Comparison of ENCODE assay signal across 8 cellular contexts in the genomic region with DNA sequence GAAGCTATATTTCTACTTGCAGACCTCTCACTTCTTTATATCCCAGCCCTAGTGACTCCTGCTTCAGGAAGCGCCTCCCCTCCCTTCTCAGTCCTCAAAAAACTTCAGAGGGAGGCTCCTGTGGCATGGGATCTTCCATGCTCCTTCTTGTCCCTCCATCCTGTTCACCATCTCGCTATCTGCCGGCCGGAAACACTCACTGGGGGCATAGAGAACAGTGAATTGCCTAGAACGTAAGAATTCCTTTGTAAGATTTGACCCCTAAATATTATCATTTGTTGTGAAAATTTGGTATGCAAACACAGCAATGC.
A peak's percentile ranks its signal among the peaks of the same experiment; 100 is the strongest.
DNase-seq lines count a peak whose midpoint lies in the region; ATAC-seq and TF ChIP-seq lines count a peak whose summit lies in the region.

No MANE protein-coding gene starts in this region.

- POLR2A ChIA-PET in Panc1 (lab: Charles Lee) = no interaction called here

- BruUV-seq in Panc1 (replicated peaks; lab: Mats Ljungman, UMichigan) = no TSS peak

- ATAC-seq in Panc1 (peak; percentile 40), sciatic nerve (peak; percentile 2), aorta (ENCODE audit: low FRiP score) (no peak), HG03469 (IDR thresholded peaks at IDR 0.05; ENCODE audit: unreplicated experiment) (no peak), HG03460 (IDR thresholded peaks at IDR 0.05; ENCODE audit: unreplicated experiment) (no peak)

- H3K4me1 ChIP-seq in Panc1 (ENCODE audit: control insufficient read depth, insufficient read depth, low read length) (peaks cover 6% of the 10 kb centered on the region; the same call in 1 of the 2 replicates), aorta (ENCODE audit: control insufficient read depth in 1 of 2, insufficient read depth in 2 of 2, low read length in 2 of 2) (no peaks in the 10 kb centered on the region)

- in situ Hi-C loops in Panc1 (cut with HindIII; ENCODE audit: low pct_unique_long_range_greater_than_20kb, low sequenced_read_pairs) = no loop called here

- CTCF ChIA-PET in Panc1 (lab: Charles Lee) = interaction anchor here (0.6 kb wide), 2 partner anchors 14 to 50 kb away, joined by 3 read pairs; no protein-coding TSS in a partner anchor

- TF ChIP-seq CTCF in GM12865 (IDR thresholded peaks at IDR 0.05; ENCODE audit: insufficient read depth, low read depth, low read length, missing control alignments) (no peak), Panc1 (IDR thresholded peaks at IDR 0.05) (no peak), epithelial cell of esophagus (IDR thresholded peaks at IDR 0.05; ENCODE audit: insufficient read depth, low read depth, low read length, missing control alignments) (no peak)

- DNase-seq in GM12865 (ENCODE audit: low read depth) (no peak), Panc1 (ENCODE audit: low read depth, low spot score) (no peak), epithelial cell of esophagus (ENCODE audit: low read depth) (no peak), sciatic nerve (ENCODE audit: low spot score) (no peak), activated gamma-delta T cell treated with Interleukin-2 at 50 U/mL for 16 hours (no peak), aorta (no peak)

- H3K27ac ChIP-seq in Panc1 (ENCODE audit: low read length) = peak overlapping the region; percentile 54
- peak overlapping the region in 1 of 2 donors; percentile 18 for H3K27ac ChIP-seq in aorta (ENCODE audit: low read depth in 1 of 2, low read length in 2 of 2)

- H3K36me3 ChIP-seq in Panc1 (ENCODE audit: control insufficient read depth, insufficient read depth, low read length) (no peaks in the 10 kb centered on the region), aorta (ENCODE audit: control insufficient read depth in 1 of 2, insufficient read depth in 2 of 2, low read length in 1 of 2) (no peaks in the 10 kb centered on the region)

- no peaks in the 10 kb centered on the region for H3K9me3 ChIP-seq in Panc1 (ENCODE audit: control insufficient read depth, insufficient read depth, low read depth, low read length)
- no peaks in the 10 kb centered on the region for H3K9me3 ChIP-seq in aorta (ENCODE audit: control insufficient read depth, low read length)

- H3K4me3 ChIP-seq in GM12865 (ENCODE audit: low read depth, low read length) (peak overlapping the region; percentile 4; the same call in 1 of the 2 replicates), Panc1 (ENCODE audit: low read depth in 2 of 2, low read length in 2 of 2) (peak overlapping the region; percentile 26 to 43), epithelial cell of esophagus (ENCODE audit: low read length) (peak overlapping the region; percentile 23), aorta (ENCODE audit: low read length in 2 of 2) (no peak overlapping the region)

- H3K27me3 ChIP-seq in Panc1 (ENCODE audit: control insufficient read depth, insufficient read depth, low read length) (no peaks in the 10 kb centered on the region), aorta (ENCODE audit: control insufficient read depth in 1 of 2, insufficient read depth in 2 of 2, low read length in 1 of 2) (no peaks in the 10 kb centered on the region)

- intact Hi-C loops in Panc1 (cut with micrococcal nuclease; ENCODE audit: unreplicated experiment) (loop anchor here (5.0 kb wide), 1 partner anchor 389 kb away; no protein-coding TSS in a partner anchor), sciatic nerve (cut with DNase I) (no loop called here), aorta (cut with DNase I) (loop anchor here (1.0 to 5.0 kb wide), 2 partner anchors 30 to 104 kb away; no protein-coding TSS in a partner anchor)

- WGBS in aorta, 2 donors = 56 to 60% methylated on average over 5 of the region's 5 CpGs

Comparison
In these comparisons a context has a peak if more than half of its experiments do, and no peak if none do; other contexts are left out.
1. H3K4me3 ChIP-seq: peak in GM12865 (single experiment), Panc1 (2 of 2) and epithelial cell of esophagus (single experiment); none in aorta (0 of 2).
2. ATAC-seq: peak in Panc1 (single experiment) and sciatic nerve (single experiment); none in aorta (single experiment), HG03469 (single experiment) and HG03460 (single experiment).